In the genomic region with DNA sequence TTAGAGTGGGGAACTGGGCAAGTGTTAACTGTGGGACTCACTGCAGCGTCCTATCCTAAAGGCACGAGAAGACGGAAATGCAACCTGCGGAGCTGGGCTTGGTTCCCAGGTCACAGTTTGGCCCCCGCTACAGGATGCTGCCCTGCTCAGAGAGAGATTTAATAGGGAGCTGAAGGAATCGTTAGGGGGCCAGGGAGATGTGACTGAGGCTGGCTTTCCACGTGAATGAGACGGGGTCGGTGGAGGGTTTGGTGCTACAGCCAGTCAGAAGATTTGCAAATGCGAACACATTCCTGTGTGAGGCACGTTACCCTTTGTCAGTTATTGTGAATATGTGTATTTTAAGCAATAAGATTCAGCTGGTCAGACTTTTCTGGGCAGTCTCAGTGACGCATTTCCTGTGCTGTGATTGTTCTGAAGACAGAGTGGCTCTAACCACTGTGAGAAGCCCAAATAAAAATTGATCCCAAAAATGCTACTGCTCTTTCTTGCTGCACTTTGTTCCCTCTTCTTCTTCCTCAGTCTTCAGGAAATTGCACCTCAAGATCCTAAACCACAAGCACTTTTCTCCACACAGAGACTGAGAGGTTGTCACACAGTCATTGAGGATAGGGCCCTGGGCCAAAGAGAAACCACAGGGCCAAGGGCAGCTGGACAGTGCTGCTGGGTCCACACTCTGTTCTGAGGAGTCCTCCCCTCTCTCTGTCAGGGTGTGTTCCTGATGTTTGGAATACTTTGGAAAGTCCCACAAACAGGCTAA, we compare ENCODE assay signal across 8 cellular contexts. TPM values are rescaled to one million over a fixed set of nuclear protein-coding genes. Genes with fewer than 3 reads are reported as not detected.
DNase-seq lines count a peak whose midpoint lies in the region; ATAC-seq and TF ChIP-seq lines count a peak whose summit lies in the region.

No MANE protein-coding gene starts in this region.

- TF ChIP-seq CTCF in brain (conservative IDR thresholded peaks at IDR 0.05): no peak

- peaks cover 20% of the 10 kb centered on the region for H3K4me1 Mint-ChIP-seq in brain
- H3K4me1 Mint-ChIP-seq in stimulated activated naive CD8-positive, alpha-beta T cell treated with anti-CD3 and anti-CD28 coated beads, Interleukin-15, amount 100 ng/mL, for 72 hours: peaks cover 15% of the 10 kb centered on the region

- H3K27me3 Mint-ChIP-seq in brain: no peaks in the 10 kb centered on the region
- H3K27me3 Mint-ChIP-seq in stimulated activated naive CD8-positive, alpha-beta T cell treated with anti-CD3 and anti-CD28 coated beads, Interleukin-15, amount 100 ng/mL, for 72 hours: no peaks in the 10 kb centered on the region

- peak overlapping the region; percentile 9 to 94 (median 71) for H3K27ac Mint-ChIP-seq in brain
- peak overlapping the region; percentile 60 to 75 for H3K27ac Mint-ChIP-seq in stimulated activated naive CD8-positive, alpha-beta T cell treated with anti-CD3 and anti-CD28 coated beads, Interleukin-15, amount 100 ng/mL, for 72 hours

- no peaks in the 10 kb centered on the region for H3K9me3 Mint-ChIP-seq in brain
- no peaks in the 10 kb centered on the region for H3K9me3 Mint-ChIP-seq in stimulated activated naive CD8-positive, alpha-beta T cell treated with anti-CD3 and anti-CD28 coated beads, Interleukin-15, amount 100 ng/mL, for 72 hours

- no peaks in the 10 kb centered on the region for H3K27me3 ChIP-seq in layer of hippocampus (ENCODE audit: control insufficient read depth, insufficient read depth, low read length)

- peaks cover 32% of the 10 kb centered on the region for H3K36me3 Mint-ChIP-seq in brain

- ATAC-seq in stimulated activated naive CD8-positive, alpha-beta T cell treated with anti-CD3 and anti-CD28 coated beads, Interleukin-15, amount 100 ng/mL, for 72 hours: no peak
- ATAC-seq in GM21619 (IDR thresholded peaks at IDR 0.05; ENCODE audit: unreplicated experiment): no peak

- peak overlapping the region; percentile 83 for H3K27ac ChIP-seq in layer of hippocampus (ENCODE audit: low read depth, low read length)

- no peak overlapping the region for H3K4me3 Mint-ChIP-seq in brain
- no peak overlapping the region for H3K4me3 Mint-ChIP-seq in stimulated activated naive CD8-positive, alpha-beta T cell treated with anti-CD3 and anti-CD28 coated beads, Interleukin-15, amount 100 ng/mL, for 72 hours

- DNase-seq in HS-5 (ENCODE audit: low read depth) (peak; percentile 63), occipital lobe (lab: John Stamatoyannopoulos, UW) (no peak), NCI-H1694 (lab: John Stamatoyannopoulos, UW) (no peak), NCI-H1105 treated with DMSO at 0.1 percent for 48 hours (lab: John Stamatoyannopoulos, UW) (no peak)
- no peak for DNase-seq in stimulated activated naive CD8-positive, alpha-beta T cell treated with anti-CD3 and anti-CD28 coated beads, Interleukin-15, amount 100 ng/mL, for 72 hours

RNA-seq across cellular contexts. Expression of gene CYP17A1, which starts 21.2 kb away (rescaled TPM):
- 0.24 TPM for polyA plus RNA-seq in brain (ENCODE audit: insufficient read depth, low read depth, low replicate concordance)
- total RNA-seq in occipital lobe: not detected

RNA-seq across cellular contexts. Expression of gene BORCS7, which starts 38.1 kb away (rescaled TPM):
- polyA plus RNA-seq in brain (ENCODE audit: insufficient read depth, low read depth, low replicate concordance): 13.1 TPM
- total RNA-seq in occipital lobe: 26.8 TPM

RNA-seq across cellular contexts. Expression of gene AS3MT, which starts 53.3 kb away (rescaled TPM):
- 16.8 TPM for polyA plus RNA-seq in brain (ENCODE audit: insufficient read depth, low read depth, low replicate concordance)
- 10.8 TPM for total RNA-seq in occipital lobe
